ENCODE assay signal across 11 cellular contexts in the genomic region with DNA sequence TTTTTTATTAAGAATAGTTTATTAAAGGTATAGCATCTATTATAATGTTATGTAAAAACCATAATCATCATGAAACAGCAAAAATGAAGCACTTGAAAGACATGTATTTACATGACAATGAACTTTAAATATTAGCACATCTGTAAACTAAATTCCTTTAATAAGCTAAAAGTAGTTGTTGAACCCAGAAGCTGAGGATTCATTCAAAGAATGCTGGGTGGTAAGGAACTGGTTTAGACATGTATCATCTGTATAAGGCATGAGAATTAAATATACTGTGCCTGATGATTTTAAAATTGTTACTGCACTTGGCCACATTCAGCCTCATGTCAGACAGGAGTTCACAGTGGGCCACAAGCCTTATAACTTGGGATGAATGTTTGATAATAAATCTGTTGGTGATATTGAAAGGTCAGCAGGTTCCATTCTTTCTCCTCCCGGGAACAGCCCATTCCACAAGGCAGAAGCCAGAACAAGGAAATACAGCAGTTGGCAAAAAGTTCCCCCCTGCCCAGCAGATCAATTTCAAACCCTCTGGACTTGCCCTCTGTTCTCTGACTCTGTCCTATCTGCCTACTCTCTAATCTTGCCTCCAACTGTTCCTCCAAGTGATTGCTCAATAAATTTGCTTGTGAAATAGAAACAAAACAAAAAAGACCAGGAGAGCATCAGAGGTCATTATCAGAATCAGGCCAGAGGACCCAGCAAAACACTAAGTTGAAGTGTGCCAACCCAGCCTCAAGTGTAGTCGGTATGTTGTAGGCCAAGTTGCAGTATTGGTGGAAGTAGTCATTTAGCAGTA. TPM values are rescaled to one million over a fixed set of nuclear protein-coding genes. Genes with fewer than 3 reads are reported as not detected.
DNase-seq lines count a peak whose midpoint lies in the region; ATAC-seq and TF ChIP-seq lines count a peak whose summit lies in the region.
"Had no signal": no experiment of that assay in that cellular context is flagged by ENCODE, and none has a peak within 500 bp of the region (broad histone marks: within the 10 kb centered on the region; RNA-seq: fewer than 3 reads in every experiment).

No MANE protein-coding gene starts in this region.

- no peak for DNase-seq in Right ventricle myocardium superior
- DNase-seq in right atrium auricular region (ENCODE audit: low spot score) = no peak
- DNase-seq in erythroblast (lab: John Stamatoyannopoulos, UW) = peak; percentile 12 to 27
- no peak for DNase-seq in mucosa of descending colon
- DNase-seq in NCI-H446 treated with DMSO at 0.1 percent for 48 hours (lab: John Stamatoyannopoulos, UW) = no peak
- no peak for DNase-seq in NCI-H2107 treated with DMSO at 0.1 percent for 48 hours (lab: John Stamatoyannopoulos, UW; ENCODE audit: unreplicated experiment)
- no peak for DNase-seq in activated naive CD4-positive, alpha-beta T cell treated with anti-CD3 and anti-CD28 coated beads, Interleukin-2, amount 50 U/mL, for 16 hours
- DNase-seq: NCI-H1417 treated with DMSO at 0.1 percent for 48 hours had no signal

- H3K27ac ChIP-seq in right atrium auricular region = peak overlapping the region in 1 of 2 donors; percentile 13
- H3K27ac ChIP-seq: parathyroid adenoma, VCaP had no signal

- TF ChIP-seq CTCF in right atrium auricular region (IDR thresholded peaks at IDR 0.05) = no peak
- no peak for TF ChIP-seq CTCF in mucosa of descending colon (IDR thresholded peaks at IDR 0.05)

- H3K4me3 ChIP-seq in right atrium auricular region (no peak overlapping the region), mucosa of descending colon (no peak overlapping the region)

- H3K27me3 ChIP-seq in right atrium auricular region = no peaks in the 10 kb centered on the region

- H3K9me3 ChIP-seq in right atrium auricular region (no peaks in the 10 kb centered on the region), mucosa of descending colon (no peaks in the 10 kb centered on the region)

- H3K36me3 ChIP-seq in right atrium auricular region (no peaks in the 10 kb centered on the region), mucosa of descending colon (ENCODE audit: low read depth) (no peaks in the 10 kb centered on the region)

- H3K4me1 ChIP-seq in right atrium auricular region = peaks cover 0 to 26% of the 10 kb centered on the region in 2 donors
- no peaks in the 10 kb centered on the region for H3K4me1 ChIP-seq in mucosa of descending colon (ENCODE audit: low read depth)

- ATAC-seq in Right ventricle myocardium superior (ENCODE audit: poor library complexity) (peak; percentile 81), mucosa of descending colon (peak; percentile 25), GM21723 (IDR thresholded peaks at IDR 0.05; ENCODE audit: unreplicated experiment) (no peak)

- no peak for TF ChIP-seq POLR2A in erythroblast (IDR thresholded peaks at IDR 0.05; ENCODE audit: low read length)

- intact Hi-C loops in Right ventricle myocardium superior (cut with DNase I) = no loop called here
- intact Hi-C loops in mucosa of descending colon (cut with DNase I, micrococcal nuclease) = no loop called here

RNA-seq across cellular contexts. Expression of a gene that starts 49.8 kb away (rescaled TPM):
- total RNA-seq in Right ventricle myocardium superior (34.7 TPM), right atrium auricular region (10 to 100 TPM; 55.9 to 62.3 TPM), mucosa of descending colon (10 to 100 TPM; 53.2 to 73.6 (median 59.1) TPM)

Comparison
In these comparisons a context has a peak if more than half of its experiments do, and no peak if none do; other contexts are left out.
1. DNase-seq: peak in erythroblast (2 of 2); none in Right ventricle myocardium superior (single experiment), right atrium auricular region (single experiment), mucosa of descending colon (0 of 3), NCI-H446 treated with DMSO at 0.1 percent for 48 hours (single experiment), NCI-H2107 treated with DMSO at 0.1 percent for 48 hours (single experiment) and activated naive CD4-positive, alpha-beta T cell treated with anti-CD3 and anti-CD28 coated beads, Interleukin-2, amount 50 U/mL, for 16 hours (single experiment).